Comparison of ENCODE assay signal across 18 cellular contexts in genomic region chr1:209622841-209623829, GRCh38. TPM values are rescaled to one million over a fixed set of nuclear protein-coding genes. Genes with fewer than 3 reads are reported as not detected.
DNase-seq lines count a peak whose midpoint lies in the region; ATAC-seq, FAIRE-seq and TF ChIP-seq lines count a peak whose summit lies in the region.
"Had no signal": no experiment of that assay in that cellular context is flagged by ENCODE, and none has a peak within 500 bp of the region (broad histone marks: within the 10 kb centered on the region; RNA-seq: fewer than 3 reads in every experiment).

No MANE protein-coding gene starts in this region.

- TF ChIP-seq CTCF in MCF 10A (IDR thresholded peaks at IDR 0.05; ENCODE audit: unreplicated experiment) = no peak
- no peak for TF ChIP-seq CTCF in breast epithelium (IDR thresholded peaks at IDR 0.05)
- TF ChIP-seq CTCF in keratinocyte (optimal IDR thresholded peaks at IDR 0.05 in 1 of 3, IDR thresholded peaks at IDR 0.05 in 1 of 3, conservative IDR thresholded peaks at IDR 0.05 in 1 of 3; ENCODE audit: extremely low read depth in 1 of 3, insufficient read depth in 2 of 3, low read length in 3 of 3) = no peak

- H2AFZ ChIP-seq in keratinocyte (ENCODE audit: control insufficient read depth, low read length) = no peak overlapping the region
- H2AFZ ChIP-seq: GM23248, PC-9 had no signal

- peaks cover 46% of the 10 kb centered on the region for H3K4me1 Mint-ChIP-seq in MCF 10A (ENCODE audit: insufficient read depth, unreplicated experiment)

- H3K27ac ChIP-seq in breast epithelium = no peak overlapping the region
- H3K27ac ChIP-seq in keratinocyte (ENCODE audit: control insufficient read depth, insufficient read depth, low read length) = no peak overlapping the region
- H3K27ac ChIP-seq: 22Rv1, BLaER1, GM23248, PC-9 had no signal

- H3K27me3 ChIP-seq in breast epithelium = no peaks in the 10 kb centered on the region
- H3K27me3 ChIP-seq in keratinocyte (ENCODE audit: control insufficient read depth, extremely low read depth, insufficient read depth, low read length) = no peaks in the 10 kb centered on the region
- H3K27me3 ChIP-seq in H7 (ENCODE audit: control insufficient read depth, insufficient read depth, low read length) = no peaks in the 10 kb centered on the region; the same call in 1 of the 2 replicates
- H3K27me3 ChIP-seq: BLaER1 had no signal

- no peaks in the 10 kb centered on the region for H3K79me2 ChIP-seq in keratinocyte (ENCODE audit: control insufficient read depth, insufficient read depth, low read length)

- peaks cover 100% of the 10 kb centered on the region for H3K36me3 Mint-ChIP-seq in MCF 10A (ENCODE audit: insufficient read depth, unreplicated experiment)

- no peak for FAIRE-seq in keratinocyte (lab: Jason Lieb, UNC)
- FAIRE-seq: HTR-8/SVneo had no signal

- TF ChIP-seq POLR2A in breast epithelium (IDR thresholded peaks at IDR 0.05) = no peak

- intact Hi-C loops in MCF 10A (cut with micrococcal nuclease) = no loop called here
- intact Hi-C loops in breast epithelium (cut with DNase I; ENCODE audit: low total_unique reads) = no loop called here

- BruUV-seq in MCF 10A (replicated peaks; lab: Mats Ljungman, UMichigan) = TSS peak; percentile 59

- no peak overlapping the region for H3K4me2 ChIP-seq in keratinocyte (ENCODE audit: control insufficient read depth, extremely low read depth, insufficient read depth, low read depth, low read length)
- H3K4me2 ChIP-seq: BLaER1, PC-9 had no signal

- no peaks in the 10 kb centered on the region for H3K9me1 ChIP-seq in keratinocyte (ENCODE audit: control insufficient read depth, extremely low read depth, insufficient read depth, low read length)

- dilution Hi-C loops in keratinocyte (cut with MboI; ENCODE audit: extremely low pct_ligation_motif_present, low sequenced_read_pairs) = no loop called here

- peak overlapping the region; percentile 68 for H3K27ac Mint-ChIP-seq in MCF 10A (ENCODE audit: low read depth, unreplicated experiment)

- no peak overlapping the region for H3K9ac ChIP-seq in keratinocyte (ENCODE audit: control insufficient read depth, extremely low read depth, insufficient read depth, low read length)
- H3K9ac ChIP-seq: BLaER1, GM23248 had no signal

- CTCF ChIA-PET in MCF 10A (lab: Yijun Ruan, JAX) = interaction anchor here (0.5 to 10.9 kb wide), 20 partner anchors 8 to 196 kb away, joined by 3 to 140 read pairs (median 6); no protein-coding TSS in a partner anchor

- H3K27me3 Mint-ChIP-seq in MCF 10A (ENCODE audit: insufficient read depth, unreplicated experiment) = no peaks in the 10 kb centered on the region

- no peak for ATAC-seq in HG03097 (IDR thresholded peaks at IDR 0.05; ENCODE audit: low FRiP score, unreplicated experiment)

- H3K36me3 ChIP-seq in breast epithelium = no peaks in the 10 kb centered on the region
- peaks cover 74 to 100% of the 10 kb centered on the region in 2 experiments for H3K36me3 ChIP-seq in keratinocyte (ENCODE audit: control insufficient read depth in 2 of 2, extremely low read depth in 1 of 2, insufficient read depth in 2 of 2, low read length in 2 of 2)
- H3K36me3 ChIP-seq in H7 (replicated peaks; ENCODE audit: control insufficient read depth, insufficient read depth, low read length) = no peaks in the 10 kb centered on the region
- H3K36me3 ChIP-seq: BLaER1 had no signal

- DNase-seq in DMS 273 (lab: John Stamatoyannopoulos, UW; ENCODE audit: unreplicated experiment) = peak; percentile 37
- no peak for DNase-seq in DMS 273 treated with DMSO at 0.1 percent for 48 hours (lab: John Stamatoyannopoulos, UW)
- DNase-seq in MCF 10A (ENCODE audit: unreplicated experiment) = no peak
- no peak for DNase-seq in breast epithelium (ENCODE audit: low spot score in 2 of 2)
- DNase-seq in keratinocyte (ENCODE audit: low read depth, low spot score) = peak; percentile 62
- DNase-seq in H7 = no peak
- DNase-seq in NCI-H1436 treated with DMSO at 0.1 percent for 48 hours (lab: John Stamatoyannopoulos, UW) = no peak
- DNase-seq: DMS53, GDM1, GM23248, NCI-H187, NCI-H226, NCI-H69, PC-9 had no signal

- H3K4me3 ChIP-seq in breast epithelium = no peak overlapping the region
- H3K4me3 ChIP-seq in keratinocyte (ENCODE audit: control insufficient read depth in 2 of 3, extremely low read depth in 1 of 3, insufficient read depth in 2 of 3, low read depth in 1 of 3, low read length in 3 of 3) = no peak overlapping the region
- H3K4me3 ChIP-seq in H7 (ENCODE audit: insufficient read depth, low read depth, low read length) = no peak overlapping the region
- H3K4me3 ChIP-seq: BLaER1, GM23248, PC-9 had no signal

- H3K4me3 Mint-ChIP-seq in MCF 10A (ENCODE audit: unreplicated experiment) = no peak overlapping the region

- H3K9me3 ChIP-seq in breast epithelium (no peaks in the 10 kb centered on the region), keratinocyte (ENCODE audit: control insufficient read depth, low read depth, low read length) (no peaks in the 10 kb centered on the region)
- H3K9me3 ChIP-seq: BLaER1 had no signal

- H4K20me1 ChIP-seq in keratinocyte (ENCODE audit: control insufficient read depth, extremely low read depth, insufficient read depth, low read length) = peaks cover 94% of the 10 kb centered on the region
- H4K20me1 ChIP-seq: BLaER1 had no signal

- H3K9me3 Mint-ChIP-seq in MCF 10A (ENCODE audit: unreplicated experiment) = no peaks in the 10 kb centered on the region

- POLR2A ChIA-PET in MCF 10A (lab: Yijun Ruan, JAX) = interaction anchor here (0.9 to 4.3 kb wide), 9 partner anchors 10 to 66 kb away, joined by 3 to 24 read pairs (median 6); partner anchors contain the start of gene LAMB3

- no peaks in the 10 kb centered on the region for H3K4me1 ChIP-seq in breast epithelium
- H3K4me1 ChIP-seq in keratinocyte (ENCODE audit: control insufficient read depth, extremely low read depth, insufficient read depth, low read length) = no peaks in the 10 kb centered on the region

RNA-seq across cellular contexts. Expression of gene LAMB3, which starts 29.1 kb away (rescaled TPM):
- total RNA-seq in MCF 10A (2022) (999 and 1,572 TPM in 2 replicates), breast epithelium (10 to 100 TPM; 23.9 to 48.0 (median 35.6) TPM)
- 659 to 1,206 TPM (median 953 TPM) in 3 replicates for polyA plus RNA-seq in keratinocyte
- 649 TPM for polyA plus RNA-seq in keratinocyte (2011; ENCODE audit: low read depth)
- polyA plus RNA-seq in keratinocyte (2011; cell fraction: cytosol; rRNA removed) = 240 and 422 TPM in 2 replicates
- 2,965 and 3,376 TPM in 2 replicates for polyA plus RNA-seq in keratinocyte (2011; cell fraction: nucleus; rRNA removed)
- polyA plus RNA-seq in keratinocyte (2012; ENCODE audit: low replicate concordance) = 638 and 1,913 TPM in 2 replicates
- polyA minus RNA-seq in keratinocyte = 1,171 to 2,790 TPM (median 1,215 TPM) in 3 replicates
- polyA minus RNA-seq in keratinocyte (2011; cell fraction: cytosol; rRNA and poly(A)+ RNA removed) = 1,139 TPM
- 3,983 and 4,160 TPM in 2 replicates for polyA minus RNA-seq in keratinocyte (2011; cell fraction: nucleus; rRNA and poly(A)+ RNA removed)
- total RNA-seq in H7 (2014; rRNA removed; shearing (Covaris generic)) = 0.45 and 1.0 TPM in 2 replicates

RNA-seq across cellular contexts. Expression of gene CAMK1G, which starts 39.6 kb away (rescaled TPM):
- not detected in 2 replicates for total RNA-seq in MCF 10A (2022)
- total RNA-seq in breast epithelium = 1 to 10 TPM in 1 of 3 donors, under 1 TPM in 1, not detected in 1; 0.16 to 1.8 TPM
- 0.02 TPM in 1 of 3 replicates, not detected in the others for polyA plus RNA-seq in keratinocyte
- not detected for polyA plus RNA-seq in keratinocyte (2011; ENCODE audit: low read depth)
- not detected in 2 replicates for polyA plus RNA-seq in keratinocyte (2011; cell fraction: cytosol; rRNA removed)
- polyA plus RNA-seq in keratinocyte (2011; cell fraction: nucleus; rRNA removed) = not detected in 2 replicates
- 0.11 TPM in 1 of 2 replicates, not detected in the other for polyA plus RNA-seq in keratinocyte (2012; ENCODE audit: low replicate concordance)
- polyA minus RNA-seq in keratinocyte = not detected in 3 replicates
- polyA minus RNA-seq in keratinocyte (2011; cell fraction: cytosol; rRNA and poly(A)+ RNA removed) = not detected
- polyA minus RNA-seq in keratinocyte (2011; cell fraction: nucleus; rRNA and poly(A)+ RNA removed) = not detected in 2 replicates
- total RNA-seq in H7 (2014; rRNA removed; shearing (Covaris generic)) = 0.45 and 0.63 TPM in 2 replicates
- total RNA-seq: PC-9 had no signal
- polyA plus RNA-seq: GM23248 had no signal

RNA-seq across cellular contexts. Expression of gene G0S2, which starts 52.1 kb away (rescaled TPM):
- total RNA-seq in MCF 10A (2022) = not detected in 2 replicates
- total RNA-seq in breast epithelium = 1,000 to 10,000 TPM in 1 of 3 donors, 100 to 1,000 TPM in 2; 198 to 1,307 (median 636) TPM
- polyA plus RNA-seq in keratinocyte = 31.1 to 60.5 TPM (median 46.2 TPM) in 3 replicates
- polyA plus RNA-seq in keratinocyte (2011; ENCODE audit: low read depth) = 2.0 TPM
- polyA plus RNA-seq in keratinocyte (2011; cell fraction: cytosol; rRNA removed) = 45.2 and 67.2 TPM in 2 replicates
- polyA plus RNA-seq in keratinocyte (2011; cell fraction: nucleus; rRNA removed) = 31.3 and 33.3 TPM in 2 replicates
- 3.9 and 107 TPM in 2 replicates for polyA plus RNA-seq in keratinocyte (2012; ENCODE audit: low replicate concordance)
- polyA minus RNA-seq in keratinocyte = 10.4 to 24.7 TPM (median 10.7 TPM) in 3 replicates
- polyA minus RNA-seq in keratinocyte (2011; cell fraction: cytosol; rRNA and poly(A)+ RNA removed) = 65.2 TPM
- polyA minus RNA-seq in keratinocyte (2011; cell fraction: nucleus; rRNA and poly(A)+ RNA removed) = 10.7 and 14.3 TPM in 2 replicates
- total RNA-seq in H7 (2014; rRNA removed; shearing (Covaris generic)) = 0.48 and 0.74 TPM in 2 replicates

Comparison
In these comparisons a context has a peak if more than half of its experiments do, and no peak if none do; other contexts are left out.
1. DNase-seq: peak in DMS 273 (single experiment) and keratinocyte (single experiment); none in DMS 273 treated with DMSO at 0.1 percent for 48 hours (single experiment), MCF 10A (single experiment), breast epithelium (0 of 2), H7 (single experiment) and NCI-H1436 treated with DMSO at 0.1 percent for 48 hours (single experiment).
2. RNA of gene LAMB3, which starts 29.1 kb away (total RNA-seq): 999 to 1,572 TPM in MCF 10A; 23.9 to 48.0 TPM in breast epithelium and 0.45 to 1.0 TPM in H7; every median in the first group is over 10 times any median in the second.
3. RNA of gene G0S2, which starts 52.1 kb away (total RNA-seq): 198 to 1,307 TPM in breast epithelium; 0.48 to 0.74 TPM in H7 and not detected in MCF 10A; every median in the first group is over 100 times any median in the second.